10 cellular contexts compared by ENCODE assay signal in genomic region chr1:231918239-231919015, GRCh38.
A peak's percentile ranks its signal among the peaks of the same experiment; 100 is the strongest.
DNase-seq lines count a peak whose midpoint lies in the region; ATAC-seq and TF ChIP-seq lines count a peak whose summit lies in the region.
"Had no signal": no experiment of that assay in that cellular context is flagged by ENCODE, and none has a peak within 500 bp of the region (broad histone marks: within the 10 kb centered on the region; RNA-seq: fewer than 3 reads in every experiment).

No MANE protein-coding gene starts in this region.

- H3K36me3 Mint-ChIP-seq in activated naive CD8-positive, alpha-beta T cell treated with anti-CD3 and anti-CD28 coated beads, Interleukin-2, amount 10 ng/mL, durations not matched to agents 7 days and 5 days: peaks cover 7% of the 10 kb centered on the region
- no peaks in the 10 kb centered on the region for H3K36me3 Mint-ChIP-seq in nephron progenitor cell (ENCODE audit: low read depth)

- no TSS peak for BruUV-seq in OCI-LY7 (replicated peaks; lab: Mats Ljungman, UMichigan)

- intact Hi-C loops in uterus (cut with DNase I; ENCODE audit: low total_unique reads) (no loop called here), OCI-LY7 (cut with micrococcal nuclease; ENCODE audit: unreplicated experiment) (no loop called here)

- peak overlapping the region; percentile 68 for H3K4me3 Mint-ChIP-seq in activated naive CD8-positive, alpha-beta T cell treated with anti-CD3 and anti-CD28 coated beads, Interleukin-2, amount 10 ng/mL, durations not matched to agents 7 days and 5 days
- H3K4me3 Mint-ChIP-seq in nephron progenitor cell: no peak overlapping the region
- H3K4me3 Mint-ChIP-seq: dendritic cell treated with granulocyte-macrophage colony-stimulating factor and Interleukin-4, amounts not matched to agents 40 ng/mL and 50 ng/mL, for 4 days had no signal

- H3K9me3 ChIP-seq in uterus (no peaks in the 10 kb centered on the region), OCI-LY7 (ENCODE audit: low read length) (no peaks in the 10 kb centered on the region)

- no peak for TF ChIP-seq POLR2A in uterus (IDR thresholded peaks at IDR 0.05)

- no peaks in the 10 kb centered on the region for H4K20me1 ChIP-seq in OCI-LY7 (ENCODE audit: insufficient read depth, low read length)

- H3K27ac ChIP-seq in uterus: no peak overlapping the region
- no peak overlapping the region for H3K27ac ChIP-seq in OCI-LY7 (ENCODE audit: low read depth, low read length, poor library complexity, severe bottlenecking)

- no peak overlapping the region for H2AFZ ChIP-seq in OCI-LY7 (ENCODE audit: low read length)

- POLR2A ChIA-PET in activated naive CD8-positive, alpha-beta T cell treated with anti-CD3 and anti-CD28 coated beads, Interleukin-2, amount 10 ng/mL, durations not matched to agents 7 days and 5 days (lab: Charles Lee): no interaction called here
- POLR2A ChIA-PET in OCI-LY7 (lab: Charles Lee): no interaction called here

- H3K27me3 Mint-ChIP-seq in activated naive CD8-positive, alpha-beta T cell treated with anti-CD3 and anti-CD28 coated beads, Interleukin-2, amount 10 ng/mL, durations not matched to agents 7 days and 5 days: no peaks in the 10 kb centered on the region
- no peaks in the 10 kb centered on the region for H3K27me3 Mint-ChIP-seq in nephron progenitor cell (ENCODE audit: low read depth, poor library complexity)
- H3K27me3 Mint-ChIP-seq: dendritic cell treated with granulocyte-macrophage colony-stimulating factor and Interleukin-4, amounts not matched to agents 40 ng/mL and 50 ng/mL, for 4 days had no signal

- H3K9me3 Mint-ChIP-seq in activated naive CD8-positive, alpha-beta T cell treated with anti-CD3 and anti-CD28 coated beads, Interleukin-2, amount 10 ng/mL, durations not matched to agents 7 days and 5 days: no peaks in the 10 kb centered on the region
- H3K9me3 Mint-ChIP-seq in nephron progenitor cell: no peaks in the 10 kb centered on the region
- H3K9me3 Mint-ChIP-seq: dendritic cell treated with granulocyte-macrophage colony-stimulating factor and Interleukin-4, amounts not matched to agents 40 ng/mL and 50 ng/mL, for 4 days had no signal

- no peaks in the 10 kb centered on the region for H3K9me2 ChIP-seq in OCI-LY7 (ENCODE audit: insufficient read depth, low read length)

- H3K4me1 ChIP-seq in uterus (no peaks in the 10 kb centered on the region), OCI-LY7 (ENCODE audit: insufficient read depth, low read length, poor library complexity, severe bottlenecking) (no peaks in the 10 kb centered on the region)

- peak; percentile 63 for DNase-seq in ELR (ENCODE audit: low read depth)
- peak; percentile 2 for DNase-seq in KG1 (lab: John Stamatoyannopoulos, UW)
- peak; percentile 35 for DNase-seq in activated naive CD8-positive, alpha-beta T cell treated with anti-CD3 and anti-CD28 coated beads, Interleukin-2, amount 10 ng/mL, durations not matched to agents 7 days and 5 days
- no peak for DNase-seq in nephron progenitor cell
- DNase-seq in uterus: no peak
- no peak for DNase-seq in NCI-H82 (lab: John Stamatoyannopoulos, UW)
- no peak for DNase-seq in KBM-7
- DNase-seq in OCI-LY7 (ENCODE audit: low spot score): no peak
- DNase-seq: NCI-H1092 treated with DMSO at 0.1 percent for 48 hours had no signal

- peak overlapping the region; percentile 70 for H3K27ac Mint-ChIP-seq in activated naive CD8-positive, alpha-beta T cell treated with anti-CD3 and anti-CD28 coated beads, Interleukin-2, amount 10 ng/mL, durations not matched to agents 7 days and 5 days
- peak overlapping the region; percentile 10 for H3K27ac Mint-ChIP-seq in nephron progenitor cell
- H3K27ac Mint-ChIP-seq: dendritic cell treated with granulocyte-macrophage colony-stimulating factor and Interleukin-4, amounts not matched to agents 40 ng/mL and 50 ng/mL, for 4 days had no signal

- H3K4me3 ChIP-seq in uterus (no peak overlapping the region), OCI-LY7 (ENCODE audit: low read depth, low read length, poor library complexity, severe bottlenecking) (no peak overlapping the region)

- no peak for TF ChIP-seq CTCF in nephron progenitor cell (IDR thresholded peaks at IDR 0.05)
- no peak for TF ChIP-seq CTCF in uterus (IDR thresholded peaks at IDR 0.05)
- TF ChIP-seq CTCF in OCI-LY7 (conservative IDR thresholded peaks at IDR 0.05; ENCODE audit: low read length): no peak

- H3K36me3 ChIP-seq in uterus: no peaks in the 10 kb centered on the region
- H3K36me3 ChIP-seq in OCI-LY7 (ENCODE audit: insufficient read depth, low read length): no peaks in the 10 kb centered on the region

- peaks cover 46% of the 10 kb centered on the region for H3K4me1 Mint-ChIP-seq in activated naive CD8-positive, alpha-beta T cell treated with anti-CD3 and anti-CD28 coated beads, Interleukin-2, amount 10 ng/mL, durations not matched to agents 7 days and 5 days
- H3K4me1 Mint-ChIP-seq in nephron progenitor cell: peaks cover 23% of the 10 kb centered on the region

- H3K79me2 ChIP-seq in OCI-LY7 (ENCODE audit: insufficient read depth, low read depth, low read length): no peaks in the 10 kb centered on the region

- CTCF ChIA-PET in OCI-LY7 (lab: Charles Lee; ENCODE audit: unreplicated experiment): no interaction called here

- no peak overlapping the region for H3K4me2 ChIP-seq in OCI-LY7 (ENCODE audit: low read length)

- peak; percentile 61 for ATAC-seq in activated naive CD8-positive, alpha-beta T cell treated with anti-CD3 and anti-CD28 coated beads, Interleukin-2, amount 10 ng/mL, durations not matched to agents 7 days and 5 days (ENCODE audit: low read depth)

- in situ Hi-C loops in KBM-7 (cut with MboI; ENCODE audit: low pct_unique_long_range_greater_than_20kb, low sequenced_read_pairs): no loop called here

- no peaks in the 10 kb centered on the region for H3K27me3 ChIP-seq in uterus

Comparison
In these comparisons a context has a peak if more than half of its experiments do, and no peak if none do; other contexts are left out.
1. DNase-seq: peak in ELR (single experiment), KG1 (single experiment) and activated naive CD8-positive, alpha-beta T cell treated with anti-CD3 and anti-CD28 coated beads, Interleukin-2, amount 10 ng/mL, durations not matched to agents 7 days and 5 days (single experiment); none in nephron progenitor cell (single experiment), uterus (0 of 2), NCI-H82 (single experiment), KBM-7 (single experiment) and OCI-LY7 (single experiment).